In the genomic region with DNA sequence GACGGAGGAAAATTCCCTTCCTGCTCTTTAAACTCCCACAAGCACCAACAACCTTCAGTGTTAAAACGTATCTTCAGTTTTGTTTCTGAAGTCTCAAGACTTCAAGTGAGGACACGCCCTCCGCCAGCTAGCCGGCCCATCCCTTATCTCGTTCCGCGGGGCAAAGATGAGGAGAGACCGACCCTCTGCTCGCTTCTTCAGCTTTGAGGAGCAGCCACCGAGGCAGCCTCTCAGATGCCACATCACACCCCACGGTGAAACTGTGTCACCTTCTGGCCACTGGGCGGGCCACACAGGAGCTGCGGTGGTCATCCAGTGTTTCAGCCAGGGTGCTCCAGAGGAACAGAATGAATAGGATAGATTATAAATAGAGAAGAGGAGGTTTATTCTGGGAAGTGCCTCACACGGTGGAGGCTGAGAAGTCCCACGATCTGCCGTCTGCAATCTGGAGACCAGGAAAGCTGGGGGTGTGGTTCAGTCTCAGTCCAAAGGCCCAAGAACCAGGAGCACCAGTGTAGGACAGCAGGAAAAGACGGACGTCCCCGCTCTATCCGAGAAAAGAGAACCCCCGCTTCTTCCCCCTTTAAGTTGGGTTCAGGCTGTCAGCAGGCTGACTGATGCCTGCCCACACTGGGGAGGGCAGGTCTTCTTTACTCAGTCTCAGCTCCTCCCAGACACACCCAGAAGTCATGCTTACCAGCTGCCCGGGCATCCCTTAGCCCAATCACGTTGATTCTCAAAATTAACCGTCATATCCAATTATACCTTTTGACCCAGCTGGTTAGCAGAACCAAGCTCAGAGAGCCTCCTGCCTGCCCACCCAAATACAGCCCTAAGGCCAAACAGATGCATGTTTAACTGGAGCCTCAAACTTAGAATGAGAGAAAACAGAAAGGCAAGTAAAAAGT, we compare ENCODE assay signal across 16 cellular contexts.
DNase-seq lines count a peak whose midpoint lies in the region; ATAC-seq, FAIRE-seq and TF ChIP-seq lines count a peak whose summit lies in the region.
"Had no signal": no experiment of that assay in that cellular context is flagged by ENCODE, and none has a peak within 500 bp of the region (broad histone marks: within the 10 kb centered on the region; RNA-seq: fewer than 3 reads in every experiment).

No MANE protein-coding gene starts in this region.

- no peak for TF ChIP-seq CTCF in CD8-positive, alpha-beta T cell (IDR thresholded peaks at IDR 0.05)
- TF ChIP-seq CTCF in K562 (IDR thresholded peaks at IDR 0.05 in 2 of 3, conservative IDR thresholded peaks at IDR 0.05 in 1 of 3; ENCODE audit: insufficient read depth in 2 of 3, low read depth in 1 of 3, low read length in 3 of 3) = no peak
- TF ChIP-seq CTCF in ovary (IDR thresholded peaks at IDR 0.05) = no peak

- in situ Hi-C loops in K562 (cut with MboI) = no loop called here

- peak overlapping the region; percentile 49 for H3K27ac Mint-ChIP-seq in CD8-positive, alpha-beta T cell
- H3K27ac Mint-ChIP-seq in natural killer cell treated with Interleukin-12 subunit alpha and Interleukin-12 subunit beta and Interleukin-15 and Interleukin-18, amount 100 ng/mL, for 72 hours = peak overlapping the region; percentile 92
- H3K27ac Mint-ChIP-seq: activated naive CD8-positive, alpha-beta T cell had no signal

- no peaks in the 10 kb centered on the region for H3K27me3 ChIP-seq in CD8-positive, alpha-beta T cell (ENCODE audit: insufficient read depth, low read length)
- peaks cover 9 to 48% of the 10 kb centered on the region in 2 experiments; a peak in 4 of 5 replicates for H3K27me3 ChIP-seq in K562 (ENCODE audit: control insufficient read depth in 2 of 2, insufficient read depth in 2 of 2, low read length in 2 of 2)
- H3K27me3 ChIP-seq in ovary = no peaks in the 10 kb centered on the region
- H3K27me3 ChIP-seq: cardiac muscle cell, foreskin keratinocyte had no signal

- peak; percentile 40 for ATAC-seq in CD8-positive, alpha-beta T cell
- ATAC-seq in K562 (no peak), HG03025 (IDR thresholded peaks at IDR 0.05; ENCODE audit: low FRiP score, unreplicated experiment) (no peak)
- peak; percentile 87 for ATAC-seq in natural killer cell treated with Interleukin-12 subunit alpha and Interleukin-12 subunit beta and Interleukin-15 and Interleukin-18, amount 100 ng/mL, for 72 hours
- ATAC-seq: foreskin keratinocyte had no signal

- no peak overlapping the region for H2AFZ ChIP-seq in K562 (ENCODE audit: low read depth, low read length)

- DNase-seq in CD8-positive, alpha-beta T cell = no peak
- DNase-seq in NCI-H748 (lab: John Stamatoyannopoulos, UW; ENCODE audit: unreplicated experiment) = peak; percentile 93
- DNase-seq in K562 (ENCODE audit: extremely low read depth in 1 of 4, low spot score in 3 of 4) = no peak
- peak; percentile 65 for DNase-seq in natural killer cell treated with Interleukin-12 subunit alpha and Interleukin-12 subunit beta and Interleukin-15 and Interleukin-18, amount 100 ng/mL, for 72 hours (ENCODE audit: low spot score)
- DNase-seq in 8988T = no peak
- no peak for DNase-seq in ovary
- DNase-seq: foreskin keratinocyte, NCI-H1105, stomach had no signal

- no peak for TF ChIP-seq EP300 in K562 (IDR thresholded peaks at IDR 0.05; ENCODE audit: low read length)
- no peak for TF ChIP-seq EP300 in ovary (IDR thresholded peaks at IDR 0.05)

- H3K9me3 Mint-ChIP-seq in CD8-positive, alpha-beta T cell = no peaks in the 10 kb centered on the region
- no peaks in the 10 kb centered on the region for H3K9me3 Mint-ChIP-seq in natural killer cell treated with Interleukin-12 subunit alpha and Interleukin-12 subunit beta and Interleukin-15 and Interleukin-18, amount 100 ng/mL, for 72 hours

- H3K9ac ChIP-seq in K562 (ENCODE audit: insufficient read depth in 1 of 2, low read depth in 2 of 2, low read length in 2 of 2) = no peak overlapping the region

- H3K9me3 ChIP-seq in CD8-positive, alpha-beta T cell (ENCODE audit: low read length) = no peaks in the 10 kb centered on the region
- H3K9me3 ChIP-seq in K562 (replicated peaks; ENCODE audit: control insufficient read depth, insufficient read depth, low read depth, low read length) = no peaks in the 10 kb centered on the region
- H3K9me3 ChIP-seq in ovary = no peaks in the 10 kb centered on the region
- H3K9me3 ChIP-seq: HAP-1, stomach had no signal

- H3K4me3 Mint-ChIP-seq in CD8-positive, alpha-beta T cell = peak overlapping the region; percentile 49
- H3K4me3 Mint-ChIP-seq in natural killer cell treated with Interleukin-12 subunit alpha and Interleukin-12 subunit beta and Interleukin-15 and Interleukin-18, amount 100 ng/mL, for 72 hours = peak overlapping the region; percentile 94
- H3K4me3 Mint-ChIP-seq: activated naive CD8-positive, alpha-beta T cell had no signal

- TF ChIP-seq POLR2A in K562 (conservative IDR thresholded peaks at IDR 0.05) = no peak
- no peak for TF ChIP-seq POLR2A in ovary (IDR thresholded peaks at IDR 0.05)

- H3K36me3 ChIP-seq in CD8-positive, alpha-beta T cell (ENCODE audit: insufficient read depth, low read length) = no peaks in the 10 kb centered on the region
- H3K36me3 ChIP-seq in K562 (ENCODE audit: control insufficient read depth, insufficient read depth, low read length) (no peaks in the 10 kb centered on the region), ovary (no peaks in the 10 kb centered on the region)
- H3K36me3 ChIP-seq: cardiac muscle cell, HAP-1, stomach had no signal

- intact Hi-C loops in CD8-positive, alpha-beta T cell (cut with DNase I, micrococcal nuclease) = no loop called here
- intact Hi-C loops in K562 (cut with micrococcal nuclease) (no loop called here), ovary (cut with DNase I) (no loop called here)

- no peaks in the 10 kb centered on the region for H3K4me1 ChIP-seq in CD8-positive, alpha-beta T cell (ENCODE audit: insufficient read depth, low read length)
- H3K4me1 ChIP-seq in K562 (replicated peaks in 1 of 2; ENCODE audit: control insufficient read depth in 2 of 2, insufficient read depth in 2 of 2, low read length in 2 of 2) (no peaks in the 10 kb centered on the region), ovary (ENCODE audit: insufficient read depth) (peaks cover 10% of the 10 kb centered on the region)
- H3K4me1 ChIP-seq: foreskin keratinocyte, HAP-1 had no signal

- H3K36me3 Mint-ChIP-seq in CD8-positive, alpha-beta T cell = no peaks in the 10 kb centered on the region
- peaks cover 2% of the 10 kb centered on the region for H3K36me3 Mint-ChIP-seq in natural killer cell treated with Interleukin-12 subunit alpha and Interleukin-12 subunit beta and Interleukin-15 and Interleukin-18, amount 100 ng/mL, for 72 hours
- H3K36me3 Mint-ChIP-seq: activated naive CD8-positive, alpha-beta T cell had no signal

- no peaks in the 10 kb centered on the region for H3K9me1 ChIP-seq in K562 (ENCODE audit: control insufficient read depth, insufficient read depth, low read length)

- no peak for TF ChIP-seq RAD21 in K562 (CRISPR knock-in tag; conservative IDR thresholded peaks at IDR 0.05 in 1 of 2, IDR thresholded peaks at IDR 0.05 in 1 of 2)

- no peak overlapping the region for H3K4me2 ChIP-seq in K562 (ENCODE audit: insufficient read depth, low read length)
- H3K4me2 ChIP-seq: smooth muscle cell had no signal

- no peaks in the 10 kb centered on the region for H3K79me2 ChIP-seq in K562 (ENCODE audit: control insufficient read depth, insufficient read depth, low read length)

- no peaks in the 10 kb centered on the region for H3K27me3 Mint-ChIP-seq in CD8-positive, alpha-beta T cell (ENCODE audit: low read depth)
- H3K27me3 Mint-ChIP-seq in natural killer cell treated with Interleukin-12 subunit alpha and Interleukin-12 subunit beta and Interleukin-15 and Interleukin-18, amount 100 ng/mL, for 72 hours = no peaks in the 10 kb centered on the region
- H3K27me3 Mint-ChIP-seq: activated naive CD8-positive, alpha-beta T cell had no signal

- H3K4me1 Mint-ChIP-seq in CD8-positive, alpha-beta T cell (ENCODE audit: low read depth) = peaks cover 7% of the 10 kb centered on the region
- H3K4me1 Mint-ChIP-seq in natural killer cell treated with Interleukin-12 subunit alpha and Interleukin-12 subunit beta and Interleukin-15 and Interleukin-18, amount 100 ng/mL, for 72 hours (ENCODE audit: low read depth in 2 of 2) = peaks cover 62 to 66% of the 10 kb centered on the region in 2 donors

- no peak overlapping the region for H3K4me3 ChIP-seq in CD8-positive, alpha-beta T cell (ENCODE audit: low read depth, low read length)
- H3K4me3 ChIP-seq in K562 (no peak overlapping the region), ovary (no peak overlapping the region)
- H3K4me3 ChIP-seq: cardiac muscle cell, HAP-1, smooth muscle cell, stomach had no signal

- H4K20me1 ChIP-seq in K562 (replicated peaks; ENCODE audit: control insufficient read depth, insufficient read depth, low read length) = peaks cover 2% of the 10 kb centered on the region

- peak; percentile 26 for FAIRE-seq in K562 (lab: Jason Lieb, UNC)
- FAIRE-seq: endometrium had no signal

- 4% methylated on average over 23 of the region's 25 CpGs for WGBS in K562 (ENCODE audit: insufficient coverage, low coverage, missing lambda C conversion rate)
- 49 to 77% (median 58%) methylated on average over 25 of the region's 25 CpGs for WGBS in ovary, 3 donors

- CTCF ChIA-PET in CD8-positive, alpha-beta T cell (lab: Charles Lee) = interaction anchor here (0.9 kb wide), 1 partner anchor 18 kb away, joined by 3 read pairs; no protein-coding TSS in a partner anchor
- CTCF ChIA-PET in K562 (lab: Yijun Ruan, JAX; ENCODE audit: low intra/inter-chr PET ratio) = no interaction called here

- POLR2A ChIA-PET in CD8-positive, alpha-beta T cell (lab: Charles Lee) = interaction anchor here (0.7 kb wide), 1 partner anchor 206 kb away, joined by 3 read pairs; no protein-coding TSS in a partner anchor
- POLR2A ChIA-PET in K562 (lab: Yijun Ruan, JAX) = interaction anchor here (1.3 to 1.8 kb wide), 2 partner anchors 11 to 21 kb away, joined by 3 to 4 read pairs; no protein-coding TSS in a partner anchor

- H3K27ac ChIP-seq in CD8-positive, alpha-beta T cell (ENCODE audit: low read depth, low read length) = no peak overlapping the region
- H3K27ac ChIP-seq in K562 (ENCODE audit: extremely low read depth, low read depth, low read length) = no peak overlapping the region
- no peak overlapping the region for H3K27ac ChIP-seq in ovary
- H3K27ac ChIP-seq: C4-2B, cardiac muscle cell, foreskin keratinocyte had no signal

- no TSS peak for BruUV-seq in K562 (replicated peaks; lab: Mats Ljungman, UMichigan)

TF ChIP-seq in K562, 482 proteins besides CTCF, POLR2A, EP300 and RAD21:
- TF ChIP-seq ZNF263 (CRISPR knock-in tag; IDR thresholded peaks at IDR 0.05; ENCODE audit: borderline replicate concordance) (peak; percentile 55; the same call in 1 of the 2 replicates), CBX2 (IDR thresholded peaks at IDR 0.05; ENCODE audit: insufficient read depth, low read length, poor library complexity, severe bottlenecking) (no peak)

Comparison
In these comparisons a context has a peak if more than half of its experiments do, and no peak if none do; other contexts are left out.
1. ATAC-seq: peak in CD8-positive, alpha-beta T cell (single experiment) and natural killer cell treated with Interleukin-12 subunit alpha and Interleukin-12 subunit beta and Interleukin-15 and Interleukin-18, amount 100 ng/mL, for 72 hours (2 of 2); none in K562 (single experiment) and HG03025 (single experiment).
2. DNase-seq: peak in NCI-H748 (single experiment) and natural killer cell treated with Interleukin-12 subunit alpha and Interleukin-12 subunit beta and Interleukin-15 and Interleukin-18, amount 100 ng/mL, for 72 hours (single experiment); none in CD8-positive, alpha-beta T cell (0 of 7), K562 (0 of 4), 8988T (single experiment) and ovary (0 of 5).